Comparison of ENCODE assay signal across 10 cellular contexts in genomic region chr1:88549536-88549935, GRCh38.
DNase-seq lines count a peak whose midpoint lies in the region; ATAC-seq, FAIRE-seq and TF ChIP-seq lines count a peak whose summit lies in the region.
"Had no signal": no experiment of that assay in that cellular context is flagged by ENCODE, and none has a peak within 500 bp of the region (broad histone marks: within the 10 kb centered on the region; RNA-seq: fewer than 3 reads in every experiment).

No MANE protein-coding gene starts in this region.

- H3K4me3 Mint-ChIP-seq in naive thymus-derived CD8-positive, alpha-beta T cell: no peak overlapping the region

- peak; percentile 2 for TF ChIP-seq CTCF in GM12873 (IDR thresholded peaks at IDR 0.05; ENCODE audit: insufficient read depth, low read depth, low read length, missing control alignments)

- H3K27me3 Mint-ChIP-seq in naive thymus-derived CD8-positive, alpha-beta T cell: peaks cover 0 to 9% (median 6%) of the 10 kb centered on the region in 5 donors

- DNase-seq in A172 (ENCODE audit: low spot score) (peak; percentile 0), inferior parietal cortex (ENCODE audit: extremely low spot score) (peak; percentile 66), NCI-H2196 (lab: John Stamatoyannopoulos, UW; ENCODE audit: unreplicated experiment) (no peak), NCI-H748 treated with DMSO at 0.1 percent for 48 hours (lab: John Stamatoyannopoulos, UW) (no peak)
- DNase-seq in naive thymus-derived CD8-positive, alpha-beta T cell: no peak
- DNase-seq: NCI-H2029, T1000 had no signal

- H3K4me1 Mint-ChIP-seq in naive thymus-derived CD8-positive, alpha-beta T cell: peaks cover 0 to 1% (median 0%) of the 10 kb centered on the region in 4 donors

- no peak overlapping the region for H3K27ac Mint-ChIP-seq in naive thymus-derived CD8-positive, alpha-beta T cell

- no peaks in the 10 kb centered on the region for H3K9me3 Mint-ChIP-seq in naive thymus-derived CD8-positive, alpha-beta T cell

- FAIRE-seq in TTC549 (lab: Jason Lieb, UNC): peak; percentile 85

- ATAC-seq in naive thymus-derived CD8-positive, alpha-beta T cell: no peak
- ATAC-seq in HG03097 (IDR thresholded peaks at IDR 0.05; ENCODE audit: low FRiP score, unreplicated experiment): no peak

- POLR2A ChIA-PET in naive thymus-derived CD8-positive, alpha-beta T cell (lab: Charles Lee): no interaction called here

- no peaks in the 10 kb centered on the region for H3K36me3 Mint-ChIP-seq in naive thymus-derived CD8-positive, alpha-beta T cell

Comparison
In these comparisons a context has a peak if more than half of its experiments do, and no peak if none do; other contexts are left out.
1. DNase-seq: peak in A172 (single experiment) and inferior parietal cortex (single experiment); none in NCI-H2196 (single experiment), naive thymus-derived CD8-positive, alpha-beta T cell (0 of 10) and NCI-H748 treated with DMSO at 0.1 percent for 48 hours (single experiment).